In genomic region chr3:12759097-12759679, GRCh38 we compare ENCODE assay signal across 1 cellular context.
TF ChIP-seq lines count a peak whose summit lies in the region.

A gene with protein sequence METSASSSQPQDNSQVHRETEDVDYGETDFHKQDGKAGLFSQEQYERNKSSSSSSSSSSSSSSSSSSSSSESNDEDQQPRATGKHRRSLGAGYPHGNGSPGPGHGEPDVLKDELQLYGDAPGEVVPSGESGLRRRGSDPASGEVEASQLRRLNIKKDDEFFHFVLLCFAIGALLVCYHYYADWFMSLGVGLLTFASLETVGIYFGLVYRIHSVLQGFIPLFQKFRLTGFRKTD (minus strand): TSS chr3:12759259. CDS start chr3:12749832, 9,427 bp downstream.

TF ChIP-seq in H1, 55 proteins besides CTCF, POLR2A, EP300 and RAD21:
- no peak for TF ChIP-seq ASH2L (IDR thresholded peaks at IDR 0.05; ENCODE audit: low read length)
- TF ChIP-seq USF2 (IDR thresholded peaks at IDR 0.05; ENCODE audit: low read length), result no peak
- TF ChIP-seq PHF8 (conservative IDR thresholded peaks at IDR 0.05; ENCODE audit: low read depth, low read length), result no peak
- TF ChIP-seq POLR2AphosphoS5 (IDR thresholded peaks at IDR 0.05; ENCODE audit: low read depth, low read length), result no peak
- no peak for TF ChIP-seq POU5F1 (IDR thresholded peaks at IDR 0.05; ENCODE audit: low read depth, low read length)
- TF ChIP-seq RBBP5 (IDR thresholded peaks at IDR 0.05; ENCODE audit: borderline replicate concordance, low read depth, low read length), result no peak
- TF ChIP-seq KDM5A (IDR thresholded peaks at IDR 0.05; ENCODE audit: low read length), result no peak
- TF ChIP-seq SUZ12 (IDR thresholded peaks at IDR 0.05; ENCODE audit: low read length), result no peak
- no peak for TF ChIP-seq BCL11A (IDR thresholded peaks at IDR 0.05; ENCODE audit: low read depth in 2 of 2, low read length in 2 of 2)
- TF ChIP-seq CHD1 (IDR thresholded peaks at IDR 0.05; ENCODE audit: low read depth, low read length), result no peak
- no peak for TF ChIP-seq SAP30 (IDR thresholded peaks at IDR 0.05; ENCODE audit: insufficient read depth, insufficient replicate concordance, low read length)
- TF ChIP-seq SP4 (IDR thresholded peaks at IDR 0.05; ENCODE audit: low read length), result no peak
- TF ChIP-seq FOSL1 (IDR thresholded peaks at IDR 0.05; ENCODE audit: insufficient read depth, low read depth, low read length), result no peak
- TF ChIP-seq JUN (IDR thresholded peaks at IDR 0.05; ENCODE audit: low read depth, low read length), result no peak
TF ChIP-seq in H1: peak in this region for 0.
